ENCODE assay signal across 26 cellular contexts in genomic region chr9:12439267-12439666, GRCh38.
"Had no signal": no experiment of that assay in that cellular context is flagged by ENCODE, and none has a peak within 500 bp of the region (broad histone marks: within the 10 kb centered on the region; RNA-seq: fewer than 3 reads in every experiment).

No MANE protein-coding gene starts in this region.

- H3K4me3 Mint-ChIP-seq: activated B cell treated with CpG ODN at 0.5 μM for 24 hours; activated CD4-positive, alpha-beta T cell treated with anti-CD3 and anti-CD28 coated beads, Interleukin-2, amount 10 ng/mL, durations not matched to agents 24 days and 14 days; activated CD8-positive, alpha-beta memory T cell treated with anti-CD3 and anti-CD28 coated beads, Interleukin-2, amount 10 ng/mL, durations not matched to agents 7 days and 5 days; activated naive CD4-positive, alpha-beta T cell treated with anti-CD3 and anti-CD28 coated beads for 36 hours; activated naive CD8-positive, alpha-beta T cell; activated T-cell treated with anti-CD3 and anti-CD28 coated beads, Interleukin-2, amount 50 U/mL, for 24 hours; T-helper 1 cell treated with Interleukin-12 subunit alpha and Interleukin-12 subunit beta and Interleukin-4 antibody, amounts not matched to agents 30 μg/mL and 1 μg/mL, for 36 hours had no signal

- H3K36me3 Mint-ChIP-seq: activated CD8-positive, alpha-beta memory T cell treated with anti-CD3 and anti-CD28 coated beads, Interleukin-2, amount 10 ng/mL, durations not matched to agents 7 days and 5 days; activated naive CD8-positive, alpha-beta T cell had no signal

- DNase-seq: activated B cell treated with CpG ODN at 0.5 μM for 24 hours; activated CD4-positive, alpha-beta T cell treated with anti-CD3 and anti-CD28 coated beads for 1 hour; activated CD4-positive, alpha-beta T cell treated with anti-CD3 and anti-CD28 coated beads, Interleukin-2, amount 10 ng/mL, durations not matched to agents 24 days and 14 days; activated CD4-positive, alpha-beta T cell treated with anti-CD3 and anti-CD28 coated beads, Interleukin-2, amount 50 U/mL, for 48 hours; activated CD8-positive, alpha-beta memory T cell treated with anti-CD3 and anti-CD28 coated beads, Interleukin-2, amount 10 ng/mL, durations not matched to agents 7 days and 5 days; activated gamma-delta T cell; activated naive CD4-positive, alpha-beta T cell treated with anti-CD3 and anti-CD28 coated beads for 36 hours; activated T-cell treated with anti-CD3 and anti-CD28 coated beads, Interleukin-2, amount 50 U/mL, for 24 hours; amygdala; brain microvascular endothelial cell; NCI-H1092; NCI-H1417; NCI-H1930; NCI-H2171 treated with DMSO at 0.1 percent for 48 hours; NCI-H226; NCI-H510A treated with DMSO at 0.1 percent for 48 hours; NCI-H69; NK-92 treated with Interleukin-12 subunit alpha and Interleukin-12 subunit beta, amount 100 ng/mL, for 24 hours; OCI-M1; RPMI8226; SHP77 had no signal

- H3K4me1 Mint-ChIP-seq: activated B cell treated with CpG ODN at 0.5 μM for 24 hours; activated CD4-positive, alpha-beta T cell treated with anti-CD3 and anti-CD28 coated beads, Interleukin-2, amount 10 ng/mL, durations not matched to agents 24 days and 14 days; activated CD8-positive, alpha-beta memory T cell treated with anti-CD3 and anti-CD28 coated beads, Interleukin-2, amount 10 ng/mL, durations not matched to agents 7 days and 5 days had no signal

- ATAC-seq: activated CD8-positive, alpha-beta memory T cell treated with anti-CD3 and anti-CD28 coated beads, Interleukin-2, amount 10 ng/mL, durations not matched to agents 7 days and 5 days; Panc1 had no signal

- H3K4me3 ChIP-seq: cardiac muscle cell had no signal

- H3K27me3 Mint-ChIP-seq: activated B cell treated with CpG ODN at 0.5 μM for 24 hours; activated CD4-positive, alpha-beta T cell treated with anti-CD3 and anti-CD28 coated beads, Interleukin-2, amount 10 ng/mL, durations not matched to agents 24 days and 14 days; activated CD8-positive, alpha-beta memory T cell treated with anti-CD3 and anti-CD28 coated beads, Interleukin-2, amount 10 ng/mL, durations not matched to agents 7 days and 5 days; activated naive CD8-positive, alpha-beta T cell; activated T-cell treated with anti-CD3 and anti-CD28 coated beads, Interleukin-2, amount 50 U/mL, for 24 hours had no signal

- H3K27me3 ChIP-seq: brain microvascular endothelial cell, cardiac muscle cell had no signal

- H3K36me3 ChIP-seq: brain microvascular endothelial cell, cardiac muscle cell had no signal

- H3K27ac ChIP-seq: brain microvascular endothelial cell, cardiac muscle cell, KMS-11 had no signal

- H3K27ac Mint-ChIP-seq: activated B cell treated with CpG ODN at 0.5 μM for 24 hours; activated CD4-positive, alpha-beta T cell treated with anti-CD3 and anti-CD28 coated beads, Interleukin-2, amount 10 ng/mL, durations not matched to agents 24 days and 14 days; activated CD8-positive, alpha-beta memory T cell treated with anti-CD3 and anti-CD28 coated beads, Interleukin-2, amount 10 ng/mL, durations not matched to agents 7 days and 5 days; activated naive CD4-positive, alpha-beta T cell treated with anti-CD3 and anti-CD28 coated beads for 36 hours; activated naive CD8-positive, alpha-beta T cell; activated T-cell treated with anti-CD3 and anti-CD28 coated beads, Interleukin-2, amount 50 U/mL, for 24 hours; T-helper 1 cell treated with Interleukin-12 subunit alpha and Interleukin-12 subunit beta and Interleukin-4 antibody, amounts not matched to agents 30 μg/mL and 1 μg/mL, for 36 hours had no signal

- H3K4me2 ChIP-seq: KMS-11 had no signal
